ENCODE assay signal across 8 cellular contexts in the genomic region with DNA sequence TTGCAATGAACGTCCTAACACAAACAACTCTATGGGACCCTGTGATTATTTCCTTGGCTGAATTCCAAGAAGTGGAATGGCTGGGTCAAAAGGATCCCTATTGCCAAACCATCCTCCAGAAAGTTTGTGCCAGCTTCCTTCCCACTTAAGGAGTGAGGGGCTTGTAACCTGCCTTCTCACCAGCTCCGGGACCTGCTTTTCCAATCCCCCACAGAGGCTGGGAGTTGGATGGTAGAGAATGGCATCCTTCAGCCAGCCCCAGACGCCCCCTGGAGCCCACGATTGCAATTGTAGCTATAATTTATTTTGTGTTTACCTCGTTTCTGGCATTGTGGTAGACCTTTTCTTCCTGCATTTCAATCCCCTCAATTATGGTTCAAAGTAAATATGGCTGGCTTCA. TPM values are rescaled to one million over a fixed set of nuclear protein-coding genes. Genes with fewer than 3 reads are reported as not detected.
DNase-seq lines count a peak whose midpoint lies in the region; ATAC-seq and TF ChIP-seq lines count a peak whose summit lies in the region.

No MANE protein-coding gene starts in this region.

- POLR2A ChIA-PET in MCF 10A (lab: Yijun Ruan, JAX): interaction anchor here (0.9 to 2.0 kb wide), 3 partner anchors 22 to 165 kb away, joined by 3 to 7 read pairs (median 5); no protein-coding TSS in a partner anchor

- no peak overlapping the region for H3K4me3 Mint-ChIP-seq in MCF 10A (ENCODE audit: unreplicated experiment)

- BruUV-seq in MCF 10A (replicated peaks; lab: Mats Ljungman, UMichigan): no TSS peak

- peaks cover 0 to 16% of the 10 kb centered on the region in 2 donors for H3K27me3 ChIP-seq in breast epithelium

- no peak overlapping the region for H3K27ac ChIP-seq in breast epithelium

- no peak for ATAC-seq in GM21423 (IDR thresholded peaks at IDR 0.05; ENCODE audit: unreplicated experiment)
- no peak for ATAC-seq in GM21515 (IDR thresholded peaks at IDR 0.05; ENCODE audit: unreplicated experiment)

- peaks cover 5% of the 10 kb centered on the region for H3K4me1 Mint-ChIP-seq in MCF 10A (ENCODE audit: insufficient read depth, unreplicated experiment)

- H3K4me1 ChIP-seq in breast epithelium: no peaks in the 10 kb centered on the region

- TF ChIP-seq POLR2A in breast epithelium (IDR thresholded peaks at IDR 0.05): no peak

- H3K27me3 Mint-ChIP-seq in MCF 10A (ENCODE audit: insufficient read depth, unreplicated experiment): peaks cover 12% of the 10 kb centered on the region

- intact Hi-C loops in MCF 10A (cut with micrococcal nuclease) (loop anchor here (5.0 kb wide), 2 partner anchors 306 to 401 kb away; a partner anchor contains a TSS), breast epithelium (cut with DNase I; ENCODE audit: low total_unique reads) (no loop called here)

- H3K9me3 ChIP-seq in breast epithelium: no peaks in the 10 kb centered on the region

- H3K4me3 ChIP-seq in breast epithelium: no peak overlapping the region

- TF ChIP-seq CTCF in MCF 10A (IDR thresholded peaks at IDR 0.05; ENCODE audit: unreplicated experiment) (peak; percentile 35), breast epithelium (IDR thresholded peaks at IDR 0.05) (no peak)

- CTCF ChIA-PET in MCF 10A (lab: Yijun Ruan, JAX): interaction anchor here (0.6 to 8.4 kb wide), 46 partner anchors 8 to 589 kb away, joined by 3 to 153 read pairs (median 4); a partner anchor contains a TSS

- no peaks in the 10 kb centered on the region for H3K36me3 Mint-ChIP-seq in MCF 10A (ENCODE audit: insufficient read depth, unreplicated experiment)

- H3K9me3 Mint-ChIP-seq in MCF 10A (ENCODE audit: unreplicated experiment): no peaks in the 10 kb centered on the region

- no peak overlapping the region for H3K27ac Mint-ChIP-seq in MCF 10A (ENCODE audit: low read depth, unreplicated experiment)

- DNase-seq in MCF 10A (ENCODE audit: unreplicated experiment) (peak; percentile 35), breast epithelium (ENCODE audit: low spot score in 2 of 2) (no peak), NCI-H345 (lab: John Stamatoyannopoulos, UW) (peak; percentile 23), ecto neural progenitor cell (ENCODE audit: low spot score) (peak; percentile 63), MV-4-11 (lab: John Stamatoyannopoulos, UW) (no peak)
- DNase-seq in stimulated activated CD8-positive, alpha-beta memory T cell treated with anti-CD3 and anti-CD28 coated beads, Interleukin-4, amount 100 ng/mL, for 48 hours: peak; percentile 45

- H3K36me3 ChIP-seq in breast epithelium: no peaks in the 10 kb centered on the region

RNA-seq across cellular contexts. Expression of a gene that starts 9.7 kb away (rescaled TPM):
- total RNA-seq in MCF 10A (2022) (not detected in 2 replicates), breast epithelium (not detected)

RNA-seq across cellular contexts. Expression of a gene that starts 30.4 kb away (rescaled TPM):
- total RNA-seq in MCF 10A (2022) (5.1 and 9.3 TPM in 2 replicates), breast epithelium (1 to 10 TPM in 2 of 3 donors, under 1 TPM in 1; 0.16 to 8.0 (median 3.9) TPM)

RNA-seq across cellular contexts. Expression of a gene that starts 53.2 kb away (rescaled TPM):
- total RNA-seq in MCF 10A (2022) (9.7 and 11.4 TPM in 2 replicates), breast epithelium (10 to 100 TPM; 40.6 to 64.8 (median 50.7) TPM)

Comparison
In these comparisons a context has a peak if more than half of its experiments do, and no peak if none do; other contexts are left out.
1. DNase-seq: peak in MCF 10A (single experiment), NCI-H345 (single experiment), ecto neural progenitor cell (single experiment) and stimulated activated CD8-positive, alpha-beta memory T cell treated with anti-CD3 and anti-CD28 coated beads, Interleukin-4, amount 100 ng/mL, for 48 hours (single experiment); none in breast epithelium (0 of 2) and MV-4-11 (single experiment).